ENCODE assay signal across 8 cellular contexts in the genomic region with DNA sequence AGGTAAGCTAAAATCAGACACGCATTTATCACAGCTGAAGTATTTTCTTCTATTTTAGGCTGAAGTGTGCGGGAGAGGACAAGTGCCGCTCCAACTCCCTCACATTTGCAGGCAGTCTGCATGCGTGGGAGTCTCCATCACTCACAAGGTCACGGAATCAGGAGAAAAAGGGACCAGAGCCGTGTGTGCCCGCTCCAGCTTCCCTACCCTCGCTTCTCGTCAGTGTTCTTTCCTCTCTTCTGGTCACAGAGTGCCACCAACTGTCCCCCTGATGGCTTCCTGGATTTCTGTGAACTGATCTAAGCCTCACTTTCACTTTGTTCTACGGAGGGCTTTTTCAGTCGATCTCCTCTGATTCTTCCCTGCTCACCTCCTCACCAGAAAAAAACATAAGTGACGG.
DNase-seq lines count a peak whose midpoint lies in the region; ATAC-seq, FAIRE-seq and TF ChIP-seq lines count a peak whose summit lies in the region.

No MANE protein-coding gene starts in this region.

- H3K4me1 ChIP-seq in left ventricle myocardium inferior = no peaks in the 10 kb centered on the region
- no peaks in the 10 kb centered on the region for H3K4me1 ChIP-seq in right atrium auricular region
- H3K4me1 ChIP-seq in kidney (ENCODE audit: control insufficient read depth in 1 of 2, insufficient read depth in 1 of 2, low read depth in 1 of 2, low read length in 2 of 2) = no peaks in the 10 kb centered on the region

- H3K36me3 ChIP-seq in left ventricle myocardium inferior (no peaks in the 10 kb centered on the region), right atrium auricular region (no peaks in the 10 kb centered on the region), kidney (ENCODE audit: control insufficient read depth in 1 of 2, insufficient read depth in 2 of 2, low read length in 2 of 2) (no peaks in the 10 kb centered on the region)

- DNase-seq in left ventricle myocardium inferior (no peak), right atrium auricular region (ENCODE audit: low spot score) (no peak), SK-MEL-5 (ENCODE audit: low read depth, low spot score) (peak; percentile 12), kidney (no peak), G401 (ENCODE audit: low spot score) (no peak), GM12892 (ENCODE audit: insufficient read length) (no peak), AG08396 (ENCODE audit: low spot score) (no peak)

- H3K4me3 ChIP-seq in left ventricle myocardium inferior = peak overlapping the region; percentile 40
- H3K4me3 ChIP-seq in right atrium auricular region = peak overlapping the region in 1 of 2 donors; percentile 3
- H3K4me3 ChIP-seq in kidney (ENCODE audit: low read length in 2 of 2) = peak overlapping the region; percentile 49 to 53

- TF ChIP-seq POLR2A in GM12892 (IDR thresholded peaks at IDR 0.05; ENCODE audit: low read depth, low read length) = no peak

- H3K9ac ChIP-seq in kidney (ENCODE audit: low read length in 2 of 2) = no peak overlapping the region

- H3K27me3 ChIP-seq in left ventricle myocardium inferior (ENCODE audit: low read depth) (no peaks in the 10 kb centered on the region), right atrium auricular region (no peaks in the 10 kb centered on the region)

- TF ChIP-seq CTCF in left ventricle myocardium inferior (IDR thresholded peaks at IDR 0.05; ENCODE audit: borderline replicate concordance) = no peak
- no peak for TF ChIP-seq CTCF in right atrium auricular region (IDR thresholded peaks at IDR 0.05)
- no peak for TF ChIP-seq CTCF in kidney (IDR thresholded peaks at IDR 0.05; ENCODE audit: borderline replicate concordance, extremely low read depth, insufficient read depth)

- in situ Hi-C loops in SK-MEL-5 (cut with HindIII; ENCODE audit: low pct_unique_long_range_greater_than_20kb, low sequenced_read_pairs) (no loop called here), G401 (cut with HindIII; ENCODE audit: low sequenced_read_pairs) (no loop called here)

- no peak for FAIRE-seq in kidney (lab: Jason Lieb, UNC)
- FAIRE-seq in GM12892 (lab: Jason Lieb, UNC) = no peak

- H3K9me3 ChIP-seq in left ventricle myocardium inferior (replicated peaks) (peaks cover 17% of the 10 kb centered on the region), right atrium auricular region (no peaks in the 10 kb centered on the region), kidney (ENCODE audit: control insufficient read depth in 1 of 2, low read length in 2 of 2) (no peaks in the 10 kb centered on the region)

- intact Hi-C loops in left ventricle myocardium inferior (cut with micrococcal nuclease) (no loop called here), kidney (cut with DNase I) (no loop called here)

- peak; percentile 78 for ATAC-seq in HG03095 (IDR thresholded peaks at IDR 0.05; ENCODE audit: unreplicated experiment)

- H3K27ac ChIP-seq in left ventricle myocardium inferior (replicated peaks) (no peak overlapping the region), right atrium auricular region (no peak overlapping the region), kidney (ENCODE audit: low read depth in 2 of 2, low read length in 2 of 2) (no peak overlapping the region)
